In genomic region chr2:183124222-183124956, GRCh38 we compare ENCODE assay signal across 8 cellular contexts. TPM values are rescaled to one million over a fixed set of nuclear protein-coding genes. Genes with fewer than 3 reads are reported as not detected.
DNase-seq lines count a peak whose midpoint lies in the region; ATAC-seq and TF ChIP-seq lines count a peak whose summit lies in the region.

NUP35 (plus strand) TSS chr2:183124443; CDS start chr2:183124458, 15 bp downstream.

- peak within 1 kb of the TSS; percentile 37 for H2BK5ac ChIP-seq in H9 (ENCODE audit: insufficient read length, low read length)

- H2BK20ac ChIP-seq in H9 (ENCODE audit: low read depth, low read length, poor library complexity, severe bottlenecking) = no peak within 1 kb of the TSS

- no peak within 1 kb of the TSS for H3K4ac ChIP-seq in H9 (ENCODE audit: low read depth, low read length)

- H4K8ac ChIP-seq in H9 (replicated peaks; ENCODE audit: insufficient read length, low read depth, low read length) = no peak within 1 kb of the TSS

- no CpG with 5 or more reads among the region's 43 CpGs for WGBS in H9 (ENCODE audit: extremely low coverage, insufficient read length, low lambda C conversion rate)

- peaks cover 29% of the 10 kb centered on the region for H3K79me2 ChIP-seq in H9 (ENCODE audit: insufficient read depth, low read length)

- peaks cover 4 to 16% (median 10%) of the 10 kb centered on the region in 3 experiments; a peak in 6 of 7 replicates for H3K36me3 Mint-ChIP-seq in H9 (ENCODE audit: insufficient read depth in 1 of 3, low read depth in 3 of 3)
- H3K36me3 Mint-ChIP-seq in nephron progenitor cell (ENCODE audit: low read depth) = peaks cover 10% of the 10 kb centered on the region

- ATAC-seq in stimulated activated naive CD8-positive, alpha-beta T cell treated with anti-CD3 and anti-CD28 coated beads, Interleukin-15, amount 100 ng/mL, for 72 hours = peak; percentile 96

- H3K27me3 ChIP-seq in H9 (ENCODE audit: insufficient read depth, low read length) = no peaks in the 10 kb centered on the region
- H3K27me3 ChIP-seq in MG63 = no peaks in the 10 kb centered on the region

- H3K4me3 ChIP-seq in MG63 = peak within 1 kb of the TSS; percentile 90

- peak within 1 kb of the TSS; percentile 92 for H2AFZ ChIP-seq in H9 (ENCODE audit: low read length)

- DNase-seq in ELR (ENCODE audit: low read depth) = peak; percentile 96
- DNase-seq in H9 = peak; percentile 87
- DNase-seq in MG63 = peak; percentile 85
- peak; percentile 80 for DNase-seq in SHP77 treated with DMSO at 0.1 percent for 48 hours (lab: John Stamatoyannopoulos, UW)
- DNase-seq in activated effector memory CD4-positive, alpha-beta T cell treated with anti-CD3 and anti-CD28 coated beads, Interleukin-2, amount 50 U/mL, for 16 hours = peak; percentile 95
- peak; percentile 80 for DNase-seq in fibroblast of the conjunctiva (ENCODE audit: low read depth)
- DNase-seq in nephron progenitor cell = peak; percentile 86
- DNase-seq in stimulated activated naive CD8-positive, alpha-beta T cell treated with anti-CD3 and anti-CD28 coated beads, Interleukin-15, amount 100 ng/mL, for 72 hours = peak; percentile 75 to 82

- no peak within 1 kb of the TSS for H4K91ac ChIP-seq in H9 (ENCODE audit: insufficient read length, low read depth, low read length)

- H3K4me3 Mint-ChIP-seq in H9 (peak within 1 kb of the TSS; percentile 98), nephron progenitor cell (peak within 1 kb of the TSS; percentile 96)
- H3K4me3 Mint-ChIP-seq in stimulated activated naive CD8-positive, alpha-beta T cell treated with anti-CD3 and anti-CD28 coated beads, Interleukin-15, amount 100 ng/mL, for 72 hours = peak within 1 kb of the TSS; percentile 92 to 94

- no peak within 1 kb of the TSS for H3T11ph ChIP-seq in H9 (ENCODE audit: low read length)

- H3K4me1 Mint-ChIP-seq in H9 = peaks cover 22% of the 10 kb centered on the region in 2 experiments
- peaks cover 27% of the 10 kb centered on the region for H3K4me1 Mint-ChIP-seq in nephron progenitor cell
- H3K4me1 Mint-ChIP-seq in stimulated activated naive CD8-positive, alpha-beta T cell treated with anti-CD3 and anti-CD28 coated beads, Interleukin-15, amount 100 ng/mL, for 72 hours = peaks cover 32% of the 10 kb centered on the region

- TF ChIP-seq CTCF in H9 (conservative IDR thresholded peaks at IDR 0.05) (no peak), nephron progenitor cell (IDR thresholded peaks at IDR 0.05) (no peak)

- H3K4me2 ChIP-seq in H9 (ENCODE audit: insufficient read depth, insufficient read length, low read length) = peak within 1 kb of the TSS; percentile 91

- H3K36me3 ChIP-seq in MG63 = peaks cover 7% of the 10 kb centered on the region

- H3K14ac ChIP-seq in H9 (ENCODE audit: insufficient read depth, low read length) = peak within 1 kb of the TSS; percentile 97

- H3K23ac ChIP-seq in H9 (ENCODE audit: insufficient read length, low read depth, low read length) = no peak within 1 kb of the TSS

- H3K9ac ChIP-seq in H9 (ENCODE audit: extremely low read depth, insufficient read length, low read length) = peak within 1 kb of the TSS; percentile 96

- H3K4me1 ChIP-seq in H9 (ENCODE audit: insufficient read depth, low read length) = no peaks in the 10 kb centered on the region

- no peaks in the 10 kb centered on the region; a peak in 1 of 5 replicates for H3K9me3 Mint-ChIP-seq in H9
- no peaks in the 10 kb centered on the region for H3K9me3 Mint-ChIP-seq in nephron progenitor cell
- no peaks in the 10 kb centered on the region for H3K9me3 Mint-ChIP-seq in stimulated activated naive CD8-positive, alpha-beta T cell treated with anti-CD3 and anti-CD28 coated beads, Interleukin-15, amount 100 ng/mL, for 72 hours

- peak within 1 kb of the TSS; percentile 94 for H3K18ac ChIP-seq in H9 (ENCODE audit: insufficient read length, low read depth, low read length)

- no peaks in the 10 kb centered on the region for H3K79me1 ChIP-seq in H9 (ENCODE audit: insufficient read depth, low read depth, low read length, poor library complexity, severe bottlenecking)

- H3K27ac Mint-ChIP-seq in H9 (peak within 1 kb of the TSS; percentile 100), nephron progenitor cell (peak within 1 kb of the TSS; percentile 99)
- H3K27ac Mint-ChIP-seq in stimulated activated naive CD8-positive, alpha-beta T cell treated with anti-CD3 and anti-CD28 coated beads, Interleukin-15, amount 100 ng/mL, for 72 hours = peak within 1 kb of the TSS; percentile 95 to 98

- no peak within 1 kb of the TSS for H2BK120ac ChIP-seq in H9 (ENCODE audit: low read depth, low read length, poor library complexity, severe bottlenecking)

- peak within 1 kb of the TSS; percentile 60 for H4K5ac ChIP-seq in H9 (ENCODE audit: insufficient read length, low read depth, low read length)

- no peaks in the 10 kb centered on the region for H4K20me1 ChIP-seq in H9 (ENCODE audit: control insufficient read depth, insufficient read depth, insufficient read length)

- H3K23me2 ChIP-seq in H9 (ENCODE audit: insufficient read length, low read depth, low read length, poor library complexity, severe bottlenecking) = peaks cover 6% of the 10 kb centered on the region

- H2AK5ac ChIP-seq in H9 (ENCODE audit: insufficient read length, low read length) = no peak within 1 kb of the TSS

- H3K56ac ChIP-seq in H9 (ENCODE audit: insufficient read length, low read depth, low read length) = peak within 1 kb of the TSS; percentile 64

- H2BK12ac ChIP-seq in H9 (ENCODE audit: insufficient read length, low read depth, low read length) = peak within 1 kb of the TSS; percentile 40

- H3K9me3 ChIP-seq in H9 (ENCODE audit: control insufficient read depth, low read depth, low read length) (no peaks in the 10 kb centered on the region), MG63 (no peaks in the 10 kb centered on the region)

- H2BK15ac ChIP-seq in H9 (ENCODE audit: low read depth, low read length) = no peak within 1 kb of the TSS

- H3K27ac ChIP-seq in H9 (ENCODE audit: insufficient read length, low read depth, low read length) = peak within 1 kb of the TSS; percentile 77

- H3K27me3 Mint-ChIP-seq in H9 (ENCODE audit: low read depth) (no peaks in the 10 kb centered on the region; the same call in 1 of the 2 replicates), nephron progenitor cell (ENCODE audit: low read depth, poor library complexity) (no peaks in the 10 kb centered on the region)
- peaks cover 24% of the 10 kb centered on the region for H3K27me3 Mint-ChIP-seq in stimulated activated naive CD8-positive, alpha-beta T cell treated with anti-CD3 and anti-CD28 coated beads, Interleukin-15, amount 100 ng/mL, for 72 hours

RNA-seq across cellular contexts. Expression of gene NUP35, which starts in this region (rescaled TPM):
- 53.6 and 53.7 TPM in 2 replicates for total RNA-seq in H9 (2021)
- 25.7 and 31.1 TPM in 2 replicates for total RNA-seq in MG63 (2014; rRNA removed; shearing (Covaris generic); ENCODE audit: low replicate concordance)

Comparison
In these comparisons a context has a peak if more than half of its experiments do, and no peak if none do; other contexts are left out.
1. Peak in every context shown above with its lines: DNase-seq, ATAC-seq, H3K4me3 ChIP-seq and H3K27ac ChIP-seq.